ENCODE assay signal across 13 cellular contexts in the genomic region with DNA sequence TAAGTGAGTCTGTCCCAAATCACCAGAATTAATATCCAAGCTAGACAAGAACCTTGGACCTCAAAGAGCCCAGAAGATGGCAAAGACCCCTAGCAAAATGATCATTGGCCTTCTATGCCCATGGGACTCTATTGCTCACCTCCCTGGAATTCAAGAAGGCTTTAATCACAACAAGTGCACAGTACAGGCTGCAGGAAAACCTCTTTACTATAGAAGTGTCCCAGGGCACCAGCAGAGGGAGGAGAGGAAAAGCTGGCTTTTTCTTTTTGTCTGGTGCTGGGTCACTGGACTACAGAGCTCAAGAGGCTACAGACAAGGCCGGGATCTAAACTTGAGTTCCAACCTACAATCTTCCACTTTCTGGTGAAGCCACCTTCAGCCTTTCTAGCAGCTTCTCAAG.
DNase-seq lines count a peak whose midpoint lies in the region; ATAC-seq and TF ChIP-seq lines count a peak whose summit lies in the region.
"Had no signal": no experiment of that assay in that cellular context is flagged by ENCODE, and none has a peak within 500 bp of the region (broad histone marks: within the 10 kb centered on the region; RNA-seq: fewer than 3 reads in every experiment).

No MANE protein-coding gene starts in this region.

- POLR2A ChIA-PET in WTC11 (lab: Charles Lee): interaction anchor here (0.6 kb wide), 1 partner anchor 35 kb away, joined by 4 read pairs; no protein-coding TSS in a partner anchor

- DNase-seq in HT-29 (ENCODE audit: low spot score) (peak; percentile 68), astrocyte of the hippocampus (ENCODE audit: low read depth, low spot score) (peak; percentile 65), hepatic stellate cell (ENCODE audit: low spot score) (peak; percentile 45), testis (no peak), WTC11 (ENCODE audit: low spot score) (no peak), NCI-H1048 (lab: John Stamatoyannopoulos, UW) (no peak)
- no peak for DNase-seq in stimulated activated CD4-positive, alpha-beta T cell treated with anti-CD3 and anti-CD28 coated beads, Interleukin-15, amount 100 ng/mL, for 24 hours
- DNase-seq: foreskin melanocyte, natural killer cell, NCI-H187 had no signal

- peaks cover 1% of the 10 kb centered on the region for H3K4me1 Mint-ChIP-seq in WTC11
- H3K4me1 Mint-ChIP-seq: natural killer cell had no signal

- 72 to 75% methylated on average over 1 of the region's 1 CpG for WGBS in testis, 2 donors

- TF ChIP-seq POLR2A in testis (IDR thresholded peaks at IDR 0.05): no peak

- CTCF ChIA-PET in WTC11 (lab: Charles Lee): interaction anchor here (1.6 kb wide), 1 partner anchor 13 kb away, joined by 5 read pairs; no protein-coding TSS in a partner anchor

- ATAC-seq in WTC11 (no peak), HG03175 (IDR thresholded peaks at IDR 0.05; ENCODE audit: unreplicated experiment) (no peak)
- ATAC-seq: activated T-helper 17 cell treated with anti-CD3 and anti-CD28 coated beads, Interleukin-2, amount 50 U/mL, for 72 hours; natural killer cell had no signal

- H3K4me1 ChIP-seq in testis: peaks cover 44% of the 10 kb centered on the region

- H3K9me3 Mint-ChIP-seq in WTC11: no peaks in the 10 kb centered on the region
- H3K9me3 Mint-ChIP-seq: activated T-helper 17 cell treated with anti-CD3 and anti-CD28 coated beads, Interleukin-2, amount 50 U/mL, for 72 hours; natural killer cell; T-helper 1 cell treated with Interleukin-12 subunit alpha and Interleukin-12 subunit beta and Interleukin-4 antibody, amounts not matched to agents 30 μg/mL and 1 μg/mL, for 36 hours had no signal

- H3K36me3 Mint-ChIP-seq in WTC11: no peaks in the 10 kb centered on the region
- H3K36me3 Mint-ChIP-seq: natural killer cell had no signal

- H3K27ac ChIP-seq in testis: peak overlapping the region; percentile 70 to 84

- H3K9me3 ChIP-seq in testis: no peaks in the 10 kb centered on the region

- no peaks in the 10 kb centered on the region for H3K27me3 ChIP-seq in testis

- peak in 1 of 3 experiments; percentile 16 for TF ChIP-seq CTCF in testis (IDR thresholded peaks at IDR 0.05)
- TF ChIP-seq CTCF in WTC11 (IDR thresholded peaks at IDR 0.05): no peak

- intact Hi-C loops in testis (cut with DNase I; ENCODE audit: low total_unique reads): loop anchor here (5.0 kb wide), 1 partner anchor 89 kb away; the partner anchor contains the start of gene PPP1CB

- H3K36me3 ChIP-seq in testis (ENCODE audit: low read depth, missing control alignments): no peaks in the 10 kb centered on the region

- no peak overlapping the region for H3K27ac Mint-ChIP-seq in WTC11
- H3K27ac Mint-ChIP-seq: activated T-helper 17 cell treated with anti-CD3 and anti-CD28 coated beads, Interleukin-2, amount 50 U/mL, for 72 hours; natural killer cell; T-helper 1 cell treated with Interleukin-12 subunit alpha and Interleukin-12 subunit beta and Interleukin-4 antibody, amounts not matched to agents 30 μg/mL and 1 μg/mL, for 36 hours had no signal

- H3K4me3 ChIP-seq in testis: no peak overlapping the region

- H3K27me3 Mint-ChIP-seq in WTC11 (ENCODE audit: low read depth): peaks cover 5% of the 10 kb centered on the region
- H3K27me3 Mint-ChIP-seq: activated T-helper 17 cell treated with anti-CD3 and anti-CD28 coated beads, Interleukin-2, amount 50 U/mL, for 72 hours had no signal

- H3K4me3 Mint-ChIP-seq in WTC11: no peak overlapping the region
- H3K4me3 Mint-ChIP-seq: activated T-helper 17 cell treated with anti-CD3 and anti-CD28 coated beads, Interleukin-2, amount 50 U/mL, for 72 hours; natural killer cell; T-helper 1 cell treated with Interleukin-12 subunit alpha and Interleukin-12 subunit beta and Interleukin-4 antibody, amounts not matched to agents 30 μg/mL and 1 μg/mL, for 36 hours had no signal

TF ChIP-seq in WTC11, 78 proteins besides CTCF, POLR2A, EP300 and RAD21:
- TF ChIP-seq GRHL2 (CRISPR knock-in tag; IDR thresholded peaks at IDR 0.05; ENCODE audit: insufficient replicate concordance, severe bottlenecking): no peak
- no peak for TF ChIP-seq FOXP4 (CRISPR knock-in tag; IDR thresholded peaks at IDR 0.05)
- TF ChIP-seq, protein P1, sequence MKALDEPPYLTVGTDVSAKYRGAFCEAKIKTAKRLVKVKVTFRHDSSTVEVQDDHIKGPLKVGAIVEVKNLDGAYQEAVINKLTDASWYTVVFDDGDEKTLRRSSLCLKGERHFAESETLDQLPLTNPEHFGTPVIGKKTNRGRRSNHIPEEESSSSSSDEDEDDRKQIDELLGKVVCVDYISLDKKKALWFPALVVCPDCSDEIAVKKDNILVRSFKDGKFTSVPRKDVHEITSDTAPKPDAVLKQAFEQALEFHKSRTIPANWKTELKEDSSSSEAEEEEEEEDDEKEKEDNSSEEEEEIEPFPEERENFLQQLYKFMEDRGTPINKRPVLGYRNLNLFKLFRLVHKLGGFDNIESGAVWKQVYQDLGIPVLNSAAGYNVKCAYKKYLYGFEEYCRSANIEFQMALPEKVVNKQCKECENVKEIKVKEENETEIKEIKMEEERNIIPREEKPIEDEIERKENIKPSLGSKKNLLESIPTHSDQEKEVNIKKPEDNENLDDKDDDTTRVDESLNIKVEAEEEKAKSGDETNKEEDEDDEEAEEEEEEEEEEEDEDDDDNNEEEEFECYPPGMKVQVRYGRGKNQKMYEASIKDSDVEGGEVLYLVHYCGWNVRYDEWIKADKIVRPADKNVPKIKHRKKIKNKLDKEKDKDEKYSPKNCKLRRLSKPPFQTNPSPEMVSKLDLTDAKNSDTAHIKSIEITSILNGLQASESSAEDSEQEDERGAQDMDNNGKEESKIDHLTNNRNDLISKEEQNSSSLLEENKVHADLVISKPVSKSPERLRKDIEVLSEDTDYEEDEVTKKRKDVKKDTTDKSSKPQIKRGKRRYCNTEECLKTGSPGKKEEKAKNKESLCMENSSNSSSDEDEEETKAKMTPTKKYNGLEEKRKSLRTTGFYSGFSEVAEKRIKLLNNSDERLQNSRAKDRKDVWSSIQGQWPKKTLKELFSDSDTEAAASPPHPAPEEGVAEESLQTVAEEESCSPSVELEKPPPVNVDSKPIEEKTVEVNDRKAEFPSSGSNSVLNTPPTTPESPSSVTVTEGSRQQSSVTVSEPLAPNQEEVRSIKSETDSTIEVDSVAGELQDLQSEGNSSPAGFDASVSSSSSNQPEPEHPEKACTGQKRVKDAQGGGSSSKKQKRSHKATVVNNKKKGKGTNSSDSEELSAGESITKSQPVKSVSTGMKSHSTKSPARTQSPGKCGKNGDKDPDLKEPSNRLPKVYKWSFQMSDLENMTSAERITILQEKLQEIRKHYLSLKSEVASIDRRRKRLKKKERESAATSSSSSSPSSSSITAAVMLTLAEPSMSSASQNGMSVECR (CRISPR knock-in tag; IDR thresholded peaks at IDR 0.05; ENCODE audit: borderline replicate concordance): no peak
- no peak for TF ChIP-seq ATF3 (CRISPR knock-in tag; conservative IDR thresholded peaks at IDR 0.05)
- no peak for TF ChIP-seq NR2C2 (CRISPR knock-in tag; IDR thresholded peaks at IDR 0.05)
- TF ChIP-seq SMAD4 (CRISPR knock-in tag; IDR thresholded peaks at IDR 0.05): no peak
- no peak for TF ChIP-seq ZNF317 (CRISPR knock-in tag; IDR thresholded peaks at IDR 0.05; ENCODE audit: borderline replicate concordance, low read depth)
- TF ChIP-seq ERG (CRISPR knock-in tag; IDR thresholded peaks at IDR 0.05): no peak
- no peak for TF ChIP-seq TEAD4 (CRISPR knock-in tag; IDR thresholded peaks at IDR 0.05)
- no peak for TF ChIP-seq ZNF138 (CRISPR knock-in tag; conservative IDR thresholded peaks at IDR 0.05)

Comparison
In these comparisons a context has a peak if more than half of its experiments do, and no peak if none do; other contexts are left out.
1. DNase-seq: peak in HT-29 (single experiment), astrocyte of the hippocampus (single experiment) and hepatic stellate cell (single experiment); none in testis (single experiment), stimulated activated CD4-positive, alpha-beta T cell treated with anti-CD3 and anti-CD28 coated beads, Interleukin-15, amount 100 ng/mL, for 24 hours (single experiment), WTC11 (single experiment) and NCI-H1048 (single experiment).